Comparison of ENCODE assay signal across 22 cellular contexts in genomic region chr10:85151506-85151905, GRCh38.
A peak's percentile ranks its signal among the peaks of the same experiment; 100 is the strongest.
DNase-seq lines count a peak whose midpoint lies in the region; FAIRE-seq and TF ChIP-seq lines count a peak whose summit lies in the region.
"Had no signal": no experiment of that assay in that cellular context is flagged by ENCODE, and none has a peak within 500 bp of the region (broad histone marks: within the 10 kb centered on the region; RNA-seq: fewer than 3 reads in every experiment).

No MANE protein-coding gene starts in this region.

- H2BK120ac ChIP-seq in H1 (replicated peaks; ENCODE audit: low read depth, low read length): no peak overlapping the region

- H3K27ac ChIP-seq in HUES64 (ENCODE audit: low read depth, low read length) (peak overlapping the region; percentile 56; the same call in 1 of the 2 replicates), H1 (ENCODE audit: low read depth, low read length) (no peak overlapping the region)
- H3K27ac ChIP-seq: 22Rv1, A549, C4-2B, GM23248, KMS-11 had no signal

- no peak overlapping the region for H3K4ac ChIP-seq in H1 (replicated peaks; ENCODE audit: insufficient read length, low read depth, low read length)

- no peak overlapping the region for H3K14ac ChIP-seq in H1 (ENCODE audit: insufficient read length)

- WGBS in HUES64: 74% methylated on average over 3 of the region's 3 CpGs
- 46% methylated on average over 3 of the region's 3 CpGs; no CpG with 5 or more reads in 1 of the 2 experiments for WGBS in H1 (ENCODE audit: extremely low coverage in 1 of 2, insufficient coverage in 1 of 2, insufficient read length in 1 of 2, insufficient replicate concordance in 2 of 2, low coverage in 1 of 2, low lambda C conversion rate in 2 of 2, missing lambda C conversion rate in 1 of 2), 2 experiments

- no peak overlapping the region for H2AFZ ChIP-seq in H1 (ENCODE audit: low read length)
- H2AFZ ChIP-seq: GM23248 had no signal

- H3K79me2 ChIP-seq in H1 (ENCODE audit: control insufficient read depth in 1 of 2, insufficient read depth in 2 of 2, low read length in 2 of 2): no peaks in the 10 kb centered on the region

- TF ChIP-seq EP300 in H1 (IDR thresholded peaks at IDR 0.05; ENCODE audit: borderline replicate concordance in 1 of 2, low read depth in 2 of 2, low read length in 2 of 2): no peak

- H3K4me1 ChIP-seq in HUES64 (ENCODE audit: insufficient read depth, low read length) (peaks cover 46% of the 10 kb centered on the region), H1 (replicated peaks in 1 of 4; ENCODE audit: control insufficient read depth in 3 of 4, insufficient read depth in 4 of 4, low read length in 3 of 4) (peaks cover 0 to 18% (median 11%) of the 10 kb centered on the region in 4 experiments; a peak in 5 of 7 replicates)
- H3K4me1 ChIP-seq: A549 had no signal

- H4K8ac ChIP-seq in H1 (ENCODE audit: extremely low read depth, insufficient read depth, low read length): no peak overlapping the region

- H3K36me3 ChIP-seq in HUES64 (ENCODE audit: insufficient read depth, low read length): no peaks in the 10 kb centered on the region
- H3K36me3 ChIP-seq in H1 (ENCODE audit: control insufficient read depth in 2 of 4, insufficient read depth in 4 of 4, low read length in 3 of 4): no peaks in the 10 kb centered on the region

- no peak overlapping the region for H2AK5ac ChIP-seq in H1 (ENCODE audit: low read depth, low read length)

- H4K91ac ChIP-seq in H1 (replicated peaks; ENCODE audit: insufficient read length, low read length): no peak overlapping the region

- H3K4me3 ChIP-seq in HUES64 (ENCODE audit: low read length) (no peak overlapping the region), H1 (ENCODE audit: extremely low read depth in 1 of 4, insufficient read depth in 2 of 4, low read depth in 3 of 4, low read length in 4 of 4) (peak overlapping the region in 1 of 4 experiments; percentile 28; a peak in 1 of 8 replicates)
- H3K4me3 ChIP-seq: A549, GM23248 had no signal

- H3K23ac ChIP-seq in H1 (ENCODE audit: insufficient read length): no peak overlapping the region

- TF ChIP-seq RAD21 in H1 (IDR thresholded peaks at IDR 0.05 in 1 of 2, conservative IDR thresholded peaks at IDR 0.05 in 1 of 2; ENCODE audit: low read depth in 2 of 2, low read length in 2 of 2): no peak

- FAIRE-seq in H1 (lab: Jason Lieb, UNC): no peak
- FAIRE-seq: A549, D721Med, G401.6, GM12891, GM18507, HTR-8/SVneo had no signal

- no peak for TF ChIP-seq POLR2A in H1 (IDR thresholded peaks at IDR 0.05; ENCODE audit: control extremely low read depth in 1 of 2, low read depth in 2 of 2, low read length in 2 of 2)

- no peaks in the 10 kb centered on the region for H4K20me1 ChIP-seq in H1 (replicated peaks in 1 of 2; ENCODE audit: control insufficient read depth in 1 of 2, insufficient read depth in 2 of 2, low read length in 2 of 2)

- H3K23me2 ChIP-seq in H1 (ENCODE audit: low read depth, low read length): no peaks in the 10 kb centered on the region

- peak; percentile 19 for DNase-seq in DMS153 (lab: John Stamatoyannopoulos, UW)
- DNase-seq in DMS153 treated with DMSO at 0.1 percent for 48 hours (lab: John Stamatoyannopoulos, UW; ENCODE audit: unreplicated experiment): no peak
- no peak for DNase-seq in H1 (ENCODE audit: low read depth in 1 of 2, low spot score in 2 of 2)
- no peak for DNase-seq in iPS-NIHi11 (ENCODE audit: low spot score)
- no peak for DNase-seq in germinal center (ENCODE audit: low spot score)
- DNase-seq in stimulated activated CD4-positive, alpha-beta T cell treated with anti-CD3 and anti-CD28 coated beads, Interleukin-4, amount 100 ng/mL, for 1 hour: no peak
- DNase-seq: AML-193; Caco-2; CD4-positive, alpha-beta T cell; GM23248; H7; HFFc6 had no signal

- H3K27me3 ChIP-seq in HUES64 (ENCODE audit: insufficient read depth, low read length) (no peaks in the 10 kb centered on the region), H1 (replicated peaks in 1 of 4; ENCODE audit: control insufficient read depth in 3 of 4, extremely low read depth in 1 of 4, insufficient read depth in 3 of 4, low read length in 3 of 4) (peaks cover 0 to 3% (median 0%) of the 10 kb centered on the region in 4 experiments; a peak in 2 of 7 replicates)

- no peak overlapping the region for H2BK15ac ChIP-seq in H1 (ENCODE audit: low read length)

- H2BK12ac ChIP-seq in H1 (ENCODE audit: low read depth, low read length): no peak overlapping the region

- no peak overlapping the region for H3K18ac ChIP-seq in H1 (ENCODE audit: extremely low read depth, low read length)

- H3K9me3 ChIP-seq in HUES64 (ENCODE audit: insufficient read depth, low read depth, low read length) (no peaks in the 10 kb centered on the region), H1 (ENCODE audit: insufficient read depth in 2 of 2, low read depth in 1 of 2, low read length in 1 of 2) (no peaks in the 10 kb centered on the region)
- H3K9me3 ChIP-seq: A549, Caco-2 had no signal

- H2BK5ac ChIP-seq in H1 (ENCODE audit: low read depth, low read length): no peak overlapping the region

- H3K56ac ChIP-seq in H1 (replicated peaks; ENCODE audit: insufficient read length, low read depth, low read length): no peak overlapping the region

- CTCF ChIA-PET in H1 (lab: Charles Lee; ENCODE audit: partially characterized antibody): interaction anchor here (0.6 to 1.5 kb wide), 2 partner anchors 369 to 564 kb away, joined by 3 read pairs; no protein-coding TSS in a partner anchor

- H3K9ac ChIP-seq in HUES64 (ENCODE audit: low read depth, low read length): no peak overlapping the region
- no peak overlapping the region for H3K9ac ChIP-seq in H1 (replicated peaks in 1 of 4; ENCODE audit: extremely low read depth in 1 of 4, low read depth in 3 of 4, low read length in 3 of 4)
- H3K9ac ChIP-seq: GM23248, KMS-11 had no signal

- H4K5ac ChIP-seq in H1 (ENCODE audit: insufficient read length, low read depth, low read length): no peak overlapping the region

- TF ChIP-seq CTCF in H1 (IDR thresholded peaks at IDR 0.05; ENCODE audit: control extremely low read depth in 1 of 3, insufficient read depth in 1 of 3, low read depth in 1 of 3, low read length in 3 of 3): no peak

- H3K79me1 ChIP-seq in H1 (ENCODE audit: low read depth, low read length): no peaks in the 10 kb centered on the region

- H3K4me2 ChIP-seq in H1 (ENCODE audit: insufficient read depth in 1 of 2, low read depth in 2 of 2, low read length in 2 of 2): peak overlapping the region; percentile 3 to 38; a peak in 1 of 4 replicates
- H3K4me2 ChIP-seq: A549, KMS-11 had no signal

- no peak overlapping the region for H2BK20ac ChIP-seq in H1 (ENCODE audit: low read length)

- POLR2A ChIA-PET in H1 (lab: Charles Lee; ENCODE audit: partially characterized antibody): no interaction called here

TF ChIP-seq in H1, 55 proteins besides CTCF, POLR2A, EP300 and RAD21:
- TF ChIP-seq BACH1 (IDR thresholded peaks at IDR 0.05; ENCODE audit: low read length) (no peak), EGR1 (IDR thresholded peaks at IDR 0.05; ENCODE audit: borderline replicate concordance, low read depth, low read length) (no peak)
